Comparison of ENCODE assay signal across 23 cellular contexts in genomic region chr2:122273785-122274419, GRCh38.
"Had no signal": no experiment of that assay in that cellular context is flagged by ENCODE, and none has a peak within 500 bp of the region (broad histone marks: within the 10 kb centered on the region; RNA-seq: fewer than 3 reads in every experiment).

No MANE protein-coding gene starts in this region.

- H3K36me3 ChIP-seq: lower lobe of right lung, ovary, right atrium auricular region, stomach, suprapubic skin, tibial nerve had no signal

- DNase-seq: activated CD4-positive, alpha-beta T cell treated with anti-CD3 and anti-CD28 coated beads for 4 hours; activated CD4-positive, alpha-beta T cell treated with anti-CD3 and anti-CD28 coated beads, Interleukin-2, amount 50 U/mL, for 48 hours; activated CD4-positive, CD25-positive, alpha-beta regulatory T cell; activated effector memory CD4-positive, alpha-beta T cell treated with anti-CD3 and anti-CD28 coated beads, Interleukin-2, amount 50 U/mL, for 16 hours; activated naive CD4-positive, alpha-beta T cell treated with anti-CD3 and anti-CD28 coated beads, Interleukin-2, amount 50 U/mL, for 16 hours; activated naive CD8-positive, alpha-beta T cell treated with anti-CD3 and anti-CD28 coated beads, Interleukin-2, amount 50 U/mL, for 24 hours; activated T-cell treated with anti-CD3 and anti-CD28 coated beads, Interleukin-2, amount 50 U/mL, for 72 hours; anterior cingulate cortex; effector CD4-positive, alpha-beta T cell; foreskin fibroblast; kidney; lower lobe of right lung; naive thymus-derived CD8-positive, alpha-beta T cell; ovary; psoas muscle; stimulated activated CD4-positive, alpha-beta T cell treated with anti-CD3 and anti-CD28 coated beads, Interleukin-2, amount 100 ng/mL, for 24 hours; stomach; T1000 had no signal

- FAIRE-seq: endometrium had no signal

- ATAC-seq: activated naive CD8-positive, alpha-beta T cell treated with anti-CD3 and anti-CD28 coated beads, Interleukin-2, amount 50 U/mL, for 24 hours; activated T-cell treated with anti-CD3 and anti-CD28 coated beads, Interleukin-2, amount 50 U/mL, for 72 hours; naive thymus-derived CD8-positive, alpha-beta T cell; psoas muscle; stimulated activated effector memory CD8-positive, alpha-beta T cell treated with anti-CD3 and anti-CD28 coated beads, Interleukin-12 subunit alpha, Interleukin-12 subunit beta, amount 100 ng/mL, for 72 hours had no signal

- H3K9me3 ChIP-seq: lower lobe of right lung, ovary, psoas muscle, right atrium auricular region, stomach, suprapubic skin, tibial nerve had no signal

- H3K27ac ChIP-seq: lower lobe of right lung, ovary, psoas muscle, right atrium auricular region, stomach, suprapubic skin, tibial nerve had no signal

- H3K4me1 ChIP-seq: lower lobe of right lung, psoas muscle, right atrium auricular region, stomach, suprapubic skin, tibial nerve had no signal

- H3K27me3 ChIP-seq: ovary, right atrium auricular region, stomach, suprapubic skin, tibial nerve had no signal

- H3K4me3 ChIP-seq: lower lobe of right lung, ovary, psoas muscle, right atrium auricular region, stomach, suprapubic skin, tibial nerve had no signal
